Comparison of ENCODE assay signal across 17 cellular contexts in the genomic region with DNA sequence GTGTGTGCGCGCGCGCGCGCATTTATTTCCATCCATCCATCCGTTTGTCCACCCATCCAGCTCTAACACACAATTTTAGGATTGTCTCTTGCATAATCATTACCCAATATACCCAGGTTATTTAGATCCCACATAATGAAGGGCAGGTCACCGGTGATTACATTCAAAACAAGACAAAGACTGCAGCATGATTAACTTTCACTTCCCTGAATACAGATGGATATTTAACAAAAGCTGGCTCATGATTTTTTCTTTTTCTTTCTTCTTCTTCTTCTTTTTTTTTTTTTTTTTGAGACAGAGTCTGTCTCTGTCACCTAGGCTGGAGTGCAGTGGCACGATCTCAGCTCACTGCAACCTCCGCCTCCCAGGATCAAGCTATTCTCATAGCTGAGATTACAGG.
A peak's percentile ranks its signal among the peaks of the same experiment; 100 is the strongest.
DNase-seq lines count a peak whose midpoint lies in the region; ATAC-seq and TF ChIP-seq lines count a peak whose summit lies in the region.
"Had no signal": no experiment of that assay in that cellular context is flagged by ENCODE, and none has a peak within 500 bp of the region (broad histone marks: within the 10 kb centered on the region; RNA-seq: fewer than 3 reads in every experiment).

No MANE protein-coding gene starts in this region.

- CTCF ChIA-PET in WTC11 (lab: Charles Lee): interaction anchor here (1.0 to 3.2 kb wide), 3 partner anchors 11 to 17 kb away, joined by 3 to 11 read pairs (median 6); no protein-coding TSS in a partner anchor

- H3K27ac Mint-ChIP-seq in WTC11: 0 out of 2 replicates have a peak overlapping the region, but pooled peaks have one; percentile 68
- H3K27ac Mint-ChIP-seq in stimulated activated effector memory CD8-positive, alpha-beta T cell treated with anti-CD3 and anti-CD28 coated beads, Interleukin-12 subunit alpha, Interleukin-12 subunit beta, amount 100 ng/mL, for 72 hours: peak overlapping the region; percentile 64

- no peak overlapping the region for H3K4me3 Mint-ChIP-seq in WTC11
- H3K4me3 Mint-ChIP-seq in stimulated activated effector memory CD8-positive, alpha-beta T cell treated with anti-CD3 and anti-CD28 coated beads, Interleukin-12 subunit alpha, Interleukin-12 subunit beta, amount 100 ng/mL, for 72 hours: no peak overlapping the region
- H3K4me3 Mint-ChIP-seq: CD14-positive monocyte had no signal

- H3K9me3 Mint-ChIP-seq in WTC11: no peaks in the 10 kb centered on the region
- H3K9me3 Mint-ChIP-seq in stimulated activated effector memory CD8-positive, alpha-beta T cell treated with anti-CD3 and anti-CD28 coated beads, Interleukin-12 subunit alpha, Interleukin-12 subunit beta, amount 100 ng/mL, for 72 hours: no peaks in the 10 kb centered on the region

- peaks cover 39% of the 10 kb centered on the region for H3K4me1 Mint-ChIP-seq in WTC11
- H3K4me1 Mint-ChIP-seq in stimulated activated effector memory CD8-positive, alpha-beta T cell treated with anti-CD3 and anti-CD28 coated beads, Interleukin-12 subunit alpha, Interleukin-12 subunit beta, amount 100 ng/mL, for 72 hours: peaks cover 43% of the 10 kb centered on the region

- ATAC-seq in WTC11 (no peak), GM21825 (IDR thresholded peaks at IDR 0.05; ENCODE audit: unreplicated experiment) (no peak)
- no peak for ATAC-seq in stimulated activated effector memory CD8-positive, alpha-beta T cell treated with anti-CD3 and anti-CD28 coated beads, Interleukin-12 subunit alpha, Interleukin-12 subunit beta, amount 100 ng/mL, for 72 hours
- ATAC-seq: PC-3 had no signal

- no peaks in the 10 kb centered on the region for H3K36me3 Mint-ChIP-seq in WTC11
- H3K36me3 Mint-ChIP-seq in stimulated activated effector memory CD8-positive, alpha-beta T cell treated with anti-CD3 and anti-CD28 coated beads, Interleukin-12 subunit alpha, Interleukin-12 subunit beta, amount 100 ng/mL, for 72 hours: no peaks in the 10 kb centered on the region
- H3K36me3 Mint-ChIP-seq: CD14-positive monocyte had no signal

- peak; percentile 27 for DNase-seq in SIG-M5 treated with dmso at 0.1 percent for 504 hours (lab: John Stamatoyannopoulos, UW; ENCODE audit: unreplicated experiment)
- no peak for DNase-seq in SIG-M5 (lab: John Stamatoyannopoulos, UW)
- peak; percentile 17 to 81 for DNase-seq in NOMO-1 (lab: John Stamatoyannopoulos, UW; ENCODE audit: unreplicated experiment in 2 of 2)
- no peak for DNase-seq in WTC11 (ENCODE audit: low spot score)
- DNase-seq in stimulated activated effector memory CD8-positive, alpha-beta T cell treated with anti-CD3 and anti-CD28 coated beads, Interleukin-12 subunit alpha, Interleukin-12 subunit beta, amount 100 ng/mL, for 72 hours (ENCODE audit: low spot score in 2 of 2): no peak
- DNase-seq in SKM-1 (lab: John Stamatoyannopoulos, UW; ENCODE audit: unreplicated experiment): no peak
- DNase-seq in NCI-H2107 treated with DMSO at 0.1 percent for 48 hours (lab: John Stamatoyannopoulos, UW; ENCODE audit: unreplicated experiment): no peak
- DNase-seq: Caco-2, HCEC 1CT, NCI-H1105, NCI-H187, NCI-H2171, NCI-H82, PC-3, SK-N-SH had no signal

- POLR2A ChIA-PET in WTC11 (lab: Charles Lee): interaction anchor here (1.5 kb wide), 1 partner anchor 11 kb away, joined by 4 read pairs; no protein-coding TSS in a partner anchor

- TF ChIP-seq CTCF in WTC11 (IDR thresholded peaks at IDR 0.05): no peak

- H3K27me3 Mint-ChIP-seq in WTC11 (ENCODE audit: low read depth): no peaks in the 10 kb centered on the region

TF ChIP-seq in WTC11, 78 proteins besides CTCF, POLR2A, EP300 and RAD21:
- TF ChIP-seq, protein P1, sequence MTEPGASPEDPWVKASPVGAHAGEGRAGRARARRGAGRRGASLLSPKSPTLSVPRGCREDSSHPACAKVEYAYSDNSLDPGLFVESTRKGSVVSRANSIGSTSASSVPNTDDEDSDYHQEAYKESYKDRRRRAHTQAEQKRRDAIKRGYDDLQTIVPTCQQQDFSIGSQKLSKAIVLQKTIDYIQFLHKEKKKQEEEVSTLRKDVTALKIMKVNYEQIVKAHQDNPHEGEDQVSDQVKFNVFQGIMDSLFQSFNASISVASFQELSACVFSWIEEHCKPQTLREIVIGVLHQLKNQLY (CRISPR knock-in tag; IDR thresholded peaks at IDR 0.05): no peak
- TF ChIP-seq CREB1 (CRISPR knock-in tag; IDR thresholded peaks at IDR 0.05) (no peak), MYBL2 (CRISPR knock-in tag; IDR thresholded peaks at IDR 0.05) (no peak)

Comparison
In these comparisons a context has a peak if more than half of its experiments do, and no peak if none do; other contexts are left out.
1. DNase-seq: peak in SIG-M5 treated with dmso at 0.1 percent for 504 hours (single experiment) and NOMO-1 (2 of 2); none in SIG-M5 (single experiment), WTC11 (single experiment), stimulated activated effector memory CD8-positive, alpha-beta T cell treated with anti-CD3 and anti-CD28 coated beads, Interleukin-12 subunit alpha, Interleukin-12 subunit beta, amount 100 ng/mL, for 72 hours (0 of 2), SKM-1 (single experiment) and NCI-H2107 treated with DMSO at 0.1 percent for 48 hours (single experiment).